8 cellular contexts compared by ENCODE assay signal in the genomic region with DNA sequence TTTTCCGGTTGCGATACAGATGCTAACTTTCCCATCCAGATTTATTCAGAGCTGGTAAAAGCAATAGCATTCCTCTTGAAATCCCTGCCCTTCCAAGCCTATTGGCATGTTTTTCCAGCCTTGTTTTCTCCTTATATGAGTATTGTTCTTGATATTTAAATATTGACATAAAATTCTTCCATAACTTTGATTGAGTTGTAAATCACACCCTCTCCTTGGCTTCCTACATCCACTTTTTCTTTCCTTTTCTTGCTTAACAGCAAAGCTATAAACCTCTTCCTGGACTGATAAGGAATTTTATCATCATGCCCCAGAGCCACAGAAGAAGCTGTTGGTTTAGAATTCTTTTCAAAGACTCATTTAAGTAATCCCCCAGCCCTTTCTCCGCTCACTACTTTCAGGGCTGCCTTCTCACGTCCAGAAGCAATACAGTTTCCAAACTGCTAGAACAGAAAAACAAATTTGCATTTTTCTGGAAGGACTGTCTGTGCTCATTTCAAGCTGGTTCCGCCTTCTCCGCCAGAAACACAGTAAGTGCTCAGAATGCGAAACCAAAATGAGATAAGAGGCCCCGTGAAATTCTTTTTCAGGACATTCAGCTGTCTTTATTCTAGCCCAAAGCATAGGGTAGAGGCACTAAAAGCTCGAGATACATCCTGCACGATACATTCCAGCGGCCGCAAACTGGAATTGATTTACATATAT. TPM values are rescaled to one million over a fixed set of nuclear protein-coding genes. Genes with fewer than 3 reads are reported as not detected.
A peak's percentile ranks its signal among the peaks of the same experiment; 100 is the strongest.
DNase-seq lines count a peak whose midpoint lies in the region; ATAC-seq and TF ChIP-seq lines count a peak whose summit lies in the region.

No MANE protein-coding gene starts in this region.

- H3K4me3 Mint-ChIP-seq in activated naive CD4-positive, alpha-beta T cell treated with anti-CD3 and anti-CD28 coated beads, Interleukin-2, amount 50 U/mL, for 24 hours: peak overlapping the region; percentile 58

- no peak for TF ChIP-seq POLR2A in upper lobe of left lung (IDR thresholded peaks at IDR 0.05)

- 0 to 28% methylated on average over 9 to 12 of the region's 12 CpGs for WGBS in upper lobe of left lung, 2 donors

- peak overlapping the region; percentile 68 to 81 (median 78) for H3K27ac ChIP-seq in upper lobe of left lung

- H3K4me3 ChIP-seq in astrocyte of the cerebellum (ENCODE audit: low read depth, low read length) (peak overlapping the region; percentile 59), upper lobe of left lung (peak overlapping the region; percentile 44 to 60 (median 52))

- H3K9me3 ChIP-seq in upper lobe of left lung: no peaks in the 10 kb centered on the region

- ATAC-seq in left lobe of liver (peak; percentile 30), upper lobe of left lung (ENCODE audit: low FRiP score in 2 of 2) (peak in 1 of 2 donors; percentile 44), GM19397 (IDR thresholded peaks at IDR 0.05; ENCODE audit: unreplicated experiment) (no peak), GM18873 (IDR thresholded peaks at IDR 0.05; ENCODE audit: low FRiP score, unreplicated experiment) (no peak)

- no peaks in the 10 kb centered on the region for H3K9me3 Mint-ChIP-seq in activated naive CD4-positive, alpha-beta T cell treated with anti-CD3 and anti-CD28 coated beads, Interleukin-2, amount 50 U/mL, for 24 hours

- peaks cover 15% of the 10 kb centered on the region for H3K27me3 Mint-ChIP-seq in activated naive CD4-positive, alpha-beta T cell treated with anti-CD3 and anti-CD28 coated beads, Interleukin-2, amount 50 U/mL, for 24 hours

- no peak for DNase-seq in activated naive CD4-positive, alpha-beta T cell treated with Interleukin-2 at 50 U/mL for 16 hours
- DNase-seq in astrocyte of the cerebellum (ENCODE audit: low read depth) (no peak), left lobe of liver (ENCODE audit: low spot score) (no peak), upper lobe of left lung (no peak), NCI-H2171 treated with DMSO at 0.1 percent for 48 hours (lab: John Stamatoyannopoulos, UW) (no peak)

- TF ChIP-seq EP300 in upper lobe of left lung (IDR thresholded peaks at IDR 0.05): no peak

- TF ChIP-seq CTCF in astrocyte of the cerebellum (IDR thresholded peaks at IDR 0.05; ENCODE audit: low read depth, low read length, missing control alignments) (no peak), upper lobe of left lung (IDR thresholded peaks at IDR 0.05) (no peak)

- no peak overlapping the region for H3K27ac Mint-ChIP-seq in activated naive CD4-positive, alpha-beta T cell treated with anti-CD3 and anti-CD28 coated beads, Interleukin-2, amount 50 U/mL, for 24 hours

- peaks cover 0 to 7% (median 0%) of the 10 kb centered on the region in 4 donors for H3K27me3 ChIP-seq in upper lobe of left lung

- in situ Hi-C loops in astrocyte of the cerebellum (cut with HindIII; ENCODE audit: low sequenced_read_pairs): no loop called here

- H3K36me3 Mint-ChIP-seq in activated naive CD4-positive, alpha-beta T cell treated with anti-CD3 and anti-CD28 coated beads, Interleukin-2, amount 50 U/mL, for 24 hours: no peaks in the 10 kb centered on the region

- no peaks in the 10 kb centered on the region for H3K36me3 ChIP-seq in upper lobe of left lung

- H3K4me1 Mint-ChIP-seq in activated naive CD4-positive, alpha-beta T cell treated with anti-CD3 and anti-CD28 coated beads, Interleukin-2, amount 50 U/mL, for 24 hours: peaks cover 10% of the 10 kb centered on the region

- no peaks in the 10 kb centered on the region for H3K4me1 ChIP-seq in upper lobe of left lung

RNA-seq across cellular contexts. Expression of a gene that starts 0.9 kb away (rescaled TPM):
- total RNA-seq in left lobe of liver (2.4 TPM), upper lobe of left lung (10 to 100 TPM; 17.2 to 36.7 (median 25.6) TPM)
